In genomic region chr7:112882022-112882421, GRCh38 we compare ENCODE assay signal across 20 cellular contexts.
A peak's percentile ranks its signal among the peaks of the same experiment; 100 is the strongest.
DNase-seq lines count a peak whose midpoint lies in the region; ATAC-seq and TF ChIP-seq lines count a peak whose summit lies in the region.
"Had no signal": no experiment of that assay in that cellular context is flagged by ENCODE, and none has a peak within 500 bp of the region (broad histone marks: within the 10 kb centered on the region; RNA-seq: fewer than 3 reads in every experiment).

No MANE protein-coding gene starts in this region.

- peaks cover 25% of the 10 kb centered on the region for H3K9me3 Mint-ChIP-seq in dendritic cell treated with granulocyte-macrophage colony-stimulating factor and Interleukin-4, amounts not matched to agents 40 ng/mL and 50 ng/mL, for 4 days
- H3K9me3 Mint-ChIP-seq in stimulated activated naive B cell treated with anti-CD40 and anti-IgM and Interleukin-4, amounts not matched to agents 10 μg/mL and 1 μg/mL and 100 μg/mL, for 72 hours = peaks cover 5 to 7% of the 10 kb centered on the region in 2 donors
- H3K9me3 Mint-ChIP-seq: CD4-positive, alpha-beta memory T cell had no signal

- H2AK5ac ChIP-seq in mesendoderm (ENCODE audit: low read length) = no peak overlapping the region

- no peak overlapping the region for H3K27ac ChIP-seq in mesendoderm (ENCODE audit: low read depth, low read length)
- no peak overlapping the region for H3K27ac ChIP-seq in WERI-Rb-1
- no peak overlapping the region for H3K27ac ChIP-seq in ascending aorta
- H3K27ac ChIP-seq: Peyer's patch had no signal

- no peak overlapping the region for H3K56ac ChIP-seq in mesendoderm (ENCODE audit: low read length)

- H4K8ac ChIP-seq in mesendoderm (ENCODE audit: low read depth, low read length) = no peak overlapping the region

- H4K5ac ChIP-seq in mesendoderm (ENCODE audit: low read length) = no peak overlapping the region

- no peak overlapping the region for H2BK5ac ChIP-seq in mesendoderm (ENCODE audit: low read length)

- no peaks in the 10 kb centered on the region for H3K79me1 ChIP-seq in mesendoderm (ENCODE audit: low read length)

- no peak overlapping the region for H3K18ac ChIP-seq in mesendoderm (ENCODE audit: low read length)

- peaks cover 46% of the 10 kb centered on the region for H3K4me1 Mint-ChIP-seq in dendritic cell treated with granulocyte-macrophage colony-stimulating factor and Interleukin-4, amounts not matched to agents 40 ng/mL and 50 ng/mL, for 4 days (ENCODE audit: low read depth)
- peaks cover 20 to 32% of the 10 kb centered on the region in 2 donors for H3K4me1 Mint-ChIP-seq in stimulated activated naive B cell treated with anti-CD40 and anti-IgM and Interleukin-4, amounts not matched to agents 10 μg/mL and 1 μg/mL and 100 μg/mL, for 72 hours

- H3K4me3 Mint-ChIP-seq in dendritic cell treated with granulocyte-macrophage colony-stimulating factor and Interleukin-4, amounts not matched to agents 40 ng/mL and 50 ng/mL, for 4 days = no peak overlapping the region
- H3K4me3 Mint-ChIP-seq in stimulated activated naive B cell treated with anti-CD40 and anti-IgM and Interleukin-4, amounts not matched to agents 10 μg/mL and 1 μg/mL and 100 μg/mL, for 72 hours = no peak overlapping the region
- H3K4me3 Mint-ChIP-seq: CD4-positive, alpha-beta memory T cell had no signal

- peak; percentile 57 for ATAC-seq in Right ventricle myocardium superior (ENCODE audit: poor library complexity)
- no peak for ATAC-seq in stimulated activated naive B cell treated with anti-CD40 and anti-IgM and Interleukin-4, amounts not matched to agents 10 μg/mL and 1 μg/mL and 100 μg/mL, for 72 hours (replicated peaks)
- no peak for ATAC-seq in GM21515 (IDR thresholded peaks at IDR 0.05; ENCODE audit: unreplicated experiment)
- ATAC-seq: GM12878 had no signal

- DNase-seq in Right ventricle myocardium superior = no peak
- no peak for DNase-seq in cardiac septum (ENCODE audit: low spot score)
- DNase-seq in mesendoderm = no peak
- no peak for DNase-seq in stimulated activated naive B cell treated with anti-CD40 and anti-IgM and Interleukin-4, amounts not matched to agents 10 μg/mL and 1 μg/mL and 100 μg/mL, for 72 hours
- DNase-seq in WERI-Rb-1 = no peak
- DNase-seq in ascending aorta (ENCODE audit: low spot score in 2 of 2) = no peak
- DNase-seq: 8988T; BE2C; CD4-positive, alpha-beta memory T cell; DMS153; EL; Karpas-422; NCI-H1417 treated with DMSO at 0.1 percent for 48 hours; NCI-H1930; NCI-H345; NCI-H69; Peyer's patch had no signal

- no peak overlapping the region for H3K4me2 ChIP-seq in mesendoderm (ENCODE audit: low read length)

- no peak overlapping the region for H3K9ac ChIP-seq in mesendoderm (ENCODE audit: low read length)

- TF ChIP-seq CTCF in WERI-Rb-1 (IDR thresholded peaks at IDR 0.05; ENCODE audit: low read depth, low read length) = no peak
- TF ChIP-seq CTCF in ascending aorta (IDR thresholded peaks at IDR 0.05) = no peak

- H3K36me3 ChIP-seq in mesendoderm (ENCODE audit: control insufficient read depth, insufficient read depth, low read length) (no peaks in the 10 kb centered on the region), WERI-Rb-1 (no peaks in the 10 kb centered on the region), ascending aorta (no peaks in the 10 kb centered on the region)
- H3K36me3 ChIP-seq: BE2C had no signal

- no peak overlapping the region for H2BK15ac ChIP-seq in mesendoderm (replicated peaks; ENCODE audit: low read depth)

- H3K4me1 ChIP-seq in mesendoderm (ENCODE audit: control insufficient read depth, low read depth, low read length) (no peaks in the 10 kb centered on the region), ascending aorta (no peaks in the 10 kb centered on the region)
- H3K4me1 ChIP-seq: BE2C, Peyer's patch had no signal

- intact Hi-C loops in Right ventricle myocardium superior (cut with DNase I) = no loop called here
- intact Hi-C loops in cardiac septum (cut with DNase I) = no loop called here
- intact Hi-C loops in dendritic cell treated with granulocyte-macrophage colony-stimulating factor and Interleukin-4, amounts not matched to agents 40 ng/mL and 50 ng/mL, for 4 days (cut with micrococcal nuclease) = no loop called here
- intact Hi-C loops in ascending aorta (cut with DNase I) = no loop called here

- H3K27me3 ChIP-seq in mesendoderm (ENCODE audit: insufficient read depth, low read length, poor library complexity) (no peaks in the 10 kb centered on the region), WERI-Rb-1 (ENCODE audit: insufficient read depth, low read depth, severe bottlenecking) (no peaks in the 10 kb centered on the region), ascending aorta (no peaks in the 10 kb centered on the region)
- H3K27me3 ChIP-seq: BE2C, Peyer's patch had no signal

- H3K9me3 ChIP-seq in WERI-Rb-1 (ENCODE audit: severe bottlenecking) (no peaks in the 10 kb centered on the region), ascending aorta (no peaks in the 10 kb centered on the region)
- H3K9me3 ChIP-seq: BE2C, Peyer's patch had no signal

- no peaks in the 10 kb centered on the region for H3K27me3 Mint-ChIP-seq in dendritic cell treated with granulocyte-macrophage colony-stimulating factor and Interleukin-4, amounts not matched to agents 40 ng/mL and 50 ng/mL, for 4 days
- H3K27me3 Mint-ChIP-seq in stimulated activated naive B cell treated with anti-CD40 and anti-IgM and Interleukin-4, amounts not matched to agents 10 μg/mL and 1 μg/mL and 100 μg/mL, for 72 hours = no peaks in the 10 kb centered on the region
- H3K27me3 Mint-ChIP-seq: CD4-positive, alpha-beta memory T cell had no signal

- peak overlapping the region; percentile 60 for H3K23ac ChIP-seq in mesendoderm (ENCODE audit: low read length)

- H2BK120ac ChIP-seq in mesendoderm (ENCODE audit: low read depth, low read length) = no peak overlapping the region

- no peak overlapping the region for H3K4me3 ChIP-seq in mesendoderm (ENCODE audit: low read length)
- no peak overlapping the region for H3K4me3 ChIP-seq in WERI-Rb-1 (ENCODE audit: low read depth, low read length)
- no peak overlapping the region for H3K4me3 ChIP-seq in ascending aorta
- H3K4me3 ChIP-seq: GM12878, Peyer's patch had no signal

- peaks cover 39% of the 10 kb centered on the region for H3K36me3 Mint-ChIP-seq in dendritic cell treated with granulocyte-macrophage colony-stimulating factor and Interleukin-4, amounts not matched to agents 40 ng/mL and 50 ng/mL, for 4 days (ENCODE audit: low read depth)
- peaks cover 27 to 34% of the 10 kb centered on the region in 2 donors for H3K36me3 Mint-ChIP-seq in stimulated activated naive B cell treated with anti-CD40 and anti-IgM and Interleukin-4, amounts not matched to agents 10 μg/mL and 1 μg/mL and 100 μg/mL, for 72 hours

- no peaks in the 10 kb centered on the region for H3K79me2 ChIP-seq in mesendoderm (ENCODE audit: control insufficient read depth, insufficient read depth, low read length)

- H3K27ac Mint-ChIP-seq in dendritic cell treated with granulocyte-macrophage colony-stimulating factor and Interleukin-4, amounts not matched to agents 40 ng/mL and 50 ng/mL, for 4 days = peak overlapping the region; percentile 79
- H3K27ac Mint-ChIP-seq in stimulated activated naive B cell treated with anti-CD40 and anti-IgM and Interleukin-4, amounts not matched to agents 10 μg/mL and 1 μg/mL and 100 μg/mL, for 72 hours = peak overlapping the region; percentile 67
- H3K27ac Mint-ChIP-seq: CD4-positive, alpha-beta memory T cell had no signal

- H3K4ac ChIP-seq in mesendoderm (ENCODE audit: low read depth, low read length) = no peak overlapping the region

- WGBS in mesendoderm (ENCODE audit: extremely low coverage, insufficient coverage, low lambda C conversion rate) = no CpG with 5 or more reads among the region's 4 CpGs
